In genomic region chr2:142879191-142879590, GRCh38 we compare ENCODE assay signal across 21 cellular contexts. TPM values are rescaled to one million over a fixed set of nuclear protein-coding genes. Genes with fewer than 3 reads are reported as not detected.
A peak's percentile ranks its signal among the peaks of the same experiment; 100 is the strongest.
DNase-seq lines count a peak whose midpoint lies in the region; ATAC-seq, FAIRE-seq and TF ChIP-seq lines count a peak whose summit lies in the region.
"Had no signal": no experiment of that assay in that cellular context is flagged by ENCODE, and none has a peak within 500 bp of the region (broad histone marks: within the 10 kb centered on the region; RNA-seq: fewer than 3 reads in every experiment).

No MANE protein-coding gene starts in this region.

- no peak for TF ChIP-seq CTCF in GM12865 (IDR thresholded peaks at IDR 0.05; ENCODE audit: insufficient read depth, low read depth, low read length, missing control alignments)
- no peak for TF ChIP-seq CTCF in lower lobe of right lung (IDR thresholded peaks at IDR 0.05)
- TF ChIP-seq CTCF in D721Med (IDR thresholded peaks at IDR 0.05; ENCODE audit: insufficient read depth, missing control alignments), result no peak

- ATAC-seq in T-helper 17 cell (no peak), lower lobe of right lung (no peak)
- ATAC-seq: T-cell had no signal

- no peak for FAIRE-seq in D721Med (lab: Jason Lieb, UNC)
- no peak for FAIRE-seq in RCC 7860 (lab: Jason Lieb, UNC)
- FAIRE-seq: endothelial cell of umbilical vein had no signal

- H3K4me1 ChIP-seq in ACC112 (ENCODE audit: control insufficient read depth, insufficient read depth, low read length, unreplicated experiment) (peaks cover 52% of the 10 kb centered on the region), lower lobe of right lung (peaks cover 1% of the 10 kb centered on the region)

- H3K4me3 ChIP-seq in ACC112 (ENCODE audit: low read depth, low read length), result peak overlapping the region; percentile 78
- H3K4me3 ChIP-seq in GM12865 (ENCODE audit: low read depth, low read length), result peak overlapping the region; percentile 95
- H3K4me3 ChIP-seq in lower lobe of right lung, result peak overlapping the region; percentile 27

- H2AFZ ChIP-seq in ACC112 (ENCODE audit: low read length, unreplicated experiment), result no peak overlapping the region

- peaks cover 2% of the 10 kb centered on the region for H3K36me3 Mint-ChIP-seq in T-helper 17 cell (ENCODE audit: low read depth)
- H3K36me3 Mint-ChIP-seq: CD4-positive, CD25-positive, alpha-beta regulatory T cell; T-cell had no signal

- no peaks in the 10 kb centered on the region for H3K27me3 Mint-ChIP-seq in T-helper 17 cell

- no peak overlapping the region for H3K27ac Mint-ChIP-seq in T-helper 17 cell
- H3K27ac Mint-ChIP-seq: T-cell had no signal

- no peaks in the 10 kb centered on the region for H3K4me1 Mint-ChIP-seq in T-helper 17 cell
- H3K4me1 Mint-ChIP-seq: CD4-positive, CD25-positive, alpha-beta regulatory T cell; T-cell had no signal

- peak overlapping the region; percentile 8 for H3K4me3 Mint-ChIP-seq in T-helper 17 cell
- H3K4me3 Mint-ChIP-seq: CD4-positive, CD25-positive, alpha-beta regulatory T cell; H9; T-cell had no signal

- H3K27ac ChIP-seq in ACC112 (ENCODE audit: low read depth, low read length), result peak overlapping the region; percentile 99
- H3K27ac ChIP-seq in lower lobe of right lung, result no peak overlapping the region
- H3K27ac ChIP-seq: brain microvascular endothelial cell had no signal

- H3K9me3 ChIP-seq in T-helper 17 cell (ENCODE audit: control insufficient read depth, low read length, poor library complexity, severe bottlenecking), result no peaks in the 10 kb centered on the region
- no peaks in the 10 kb centered on the region for H3K9me3 ChIP-seq in lower lobe of right lung

- no peaks in the 10 kb centered on the region for H3K36me3 ChIP-seq in ACC112 (ENCODE audit: insufficient read depth, low read length)
- no peaks in the 10 kb centered on the region for H3K36me3 ChIP-seq in lower lobe of right lung
- H3K36me3 ChIP-seq: brain microvascular endothelial cell had no signal

- H3K27me3 ChIP-seq in ACC112 (ENCODE audit: insufficient read depth, low read length) (no peaks in the 10 kb centered on the region), lower lobe of right lung (ENCODE audit: low read depth) (no peaks in the 10 kb centered on the region)
- H3K27me3 ChIP-seq: brain microvascular endothelial cell had no signal

- peaks cover 20% of the 10 kb centered on the region for H3K79me2 ChIP-seq in ACC112 (ENCODE audit: control insufficient read depth, insufficient read depth, low read length, unreplicated experiment)

- intact Hi-C loops in lower lobe of right lung (cut with DNase I), result no loop called here

- DNase-seq in GM12865 (ENCODE audit: low read depth) (no peak), T-helper 17 cell (no peak), lower lobe of right lung (no peak), NCI-H2029 (lab: John Stamatoyannopoulos, UW) (no peak), D721Med (ENCODE audit: insufficient read length, low spot score) (no peak), RCC 7860 (ENCODE audit: low spot score) (no peak)
- DNase-seq in activated CD4-positive, CD25-positive, alpha-beta regulatory T cell (lab: John Stamatoyannopoulos, UW), result no peak
- DNase-seq: activated effector memory CD4-positive, alpha-beta T cell treated with anti-CD3 and anti-CD28 coated beads, Interleukin-2, amount 50 U/mL, for 16 hours; brain microvascular endothelial cell; CD4-positive, CD25-positive, alpha-beta regulatory T cell; cortex of kidney; GF-D8; H9; head of caudate nucleus; NCI-H526; OCI-M1; retina; SHP77 treated with DMSO at 0.1 percent for 48 hours; T-cell had no signal

RNA-seq across cellular contexts. Expression of gene KYNU, which starts 1.7 kb away (rescaled TPM):
- total RNA-seq in T-helper 17 cell (1 to 10 TPM; 1.8 to 2.8 TPM), lower lobe of right lung (30.6 TPM)
- total RNA-seq: CD4-positive, CD25-positive, alpha-beta regulatory T cell; endothelial cell of umbilical vein had no signal

Comparison
In these comparisons a context has a peak if more than half of its experiments do, and no peak if none do; other contexts are left out.
1. H3K4me3 ChIP-seq: peak in every context shown above with its lines; median percentile 95 in GM12865; 78 in ACC112; 27 in lower lobe of right lung.